ENCODE assay signal across 10 cellular contexts in the genomic region with DNA sequence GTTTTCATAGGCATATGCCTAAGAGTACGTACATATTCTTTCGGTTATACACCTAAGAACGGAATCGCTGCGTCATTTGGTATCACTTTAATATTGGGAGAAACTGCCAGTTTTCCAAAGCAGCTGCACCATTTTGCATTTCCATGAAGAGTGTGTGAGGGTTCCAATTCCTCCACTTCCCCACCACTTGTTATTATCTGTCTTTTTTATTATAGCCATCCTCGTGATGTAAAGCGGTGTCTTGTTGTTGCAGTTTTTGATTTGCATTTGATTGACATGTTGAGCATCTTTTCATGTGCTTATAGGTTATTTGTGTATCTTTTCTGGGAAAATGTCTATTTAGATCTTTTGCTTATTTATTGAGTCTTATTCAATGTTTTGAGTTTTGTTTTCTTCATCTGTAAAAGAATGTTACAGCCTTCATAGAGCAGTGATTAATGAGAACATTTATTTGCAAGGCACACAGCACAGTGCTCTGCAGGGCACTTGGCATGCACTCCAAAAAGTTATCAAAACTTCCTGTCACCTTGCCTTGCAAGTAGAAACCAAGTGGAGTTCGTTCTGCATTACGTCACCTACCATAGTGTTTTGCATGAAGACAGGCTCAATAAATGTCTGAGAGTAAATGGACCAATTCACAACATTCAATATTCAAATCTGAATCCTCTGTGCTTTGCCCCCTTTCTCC. TPM values are rescaled to one million over a fixed set of nuclear protein-coding genes. Genes with fewer than 3 reads are reported as not detected.
A peak's percentile ranks its signal among the peaks of the same experiment; 100 is the strongest.
DNase-seq lines count a peak whose midpoint lies in the region; ATAC-seq, FAIRE-seq and TF ChIP-seq lines count a peak whose summit lies in the region.
"Had no signal": no experiment of that assay in that cellular context is flagged by ENCODE, and none has a peak within 500 bp of the region (broad histone marks: within the 10 kb centered on the region; RNA-seq: fewer than 3 reads in every experiment).

No MANE protein-coding gene starts in this region.

- H3K4me2 ChIP-seq in OCI-LY7 (ENCODE audit: low read length) (0 out of 2 replicates have a peak overlapping the region, but pooled peaks have one; percentile 66), H1 (ENCODE audit: insufficient read depth in 1 of 2, low read depth in 2 of 2, low read length in 2 of 2) (peak overlapping the region; percentile 88; a peak in 1 of 4 replicates)

- H2AK5ac ChIP-seq in H1 (ENCODE audit: low read depth, low read length): no peak overlapping the region

- H3K36me3 ChIP-seq in OCI-LY7 (ENCODE audit: insufficient read depth, low read length) (no peaks in the 10 kb centered on the region), H1 (ENCODE audit: control insufficient read depth in 2 of 4, insufficient read depth in 4 of 4, low read length in 3 of 4) (no peaks in the 10 kb centered on the region)

- H3K18ac ChIP-seq in H1 (ENCODE audit: extremely low read depth, low read length): no peak overlapping the region

- TF ChIP-seq POLR2A in H1 (IDR thresholded peaks at IDR 0.05; ENCODE audit: control extremely low read depth in 1 of 2, low read depth in 2 of 2, low read length in 2 of 2): no peak

- no peak overlapping the region for H2BK20ac ChIP-seq in H1 (ENCODE audit: low read length)

- POLR2A ChIA-PET in OCI-LY7 (lab: Charles Lee): no interaction called here
- POLR2A ChIA-PET in H1 (lab: Charles Lee; ENCODE audit: partially characterized antibody): interaction anchor here (0.7 to 2.1 kb wide), 3 partner anchors 8 to 68 kb away, joined by 3 to 13 read pairs (median 11); a partner anchor contains a TSS

- TF ChIP-seq CTCF in GM13976 (IDR thresholded peaks at IDR 0.05; ENCODE audit: borderline replicate concordance, control extremely low read depth, extremely low read depth, insufficient read depth, missing control alignments): no peak
- TF ChIP-seq CTCF in OCI-LY7 (conservative IDR thresholded peaks at IDR 0.05; ENCODE audit: low read length): no peak
- no peak for TF ChIP-seq CTCF in H1 (IDR thresholded peaks at IDR 0.05; ENCODE audit: control extremely low read depth in 1 of 3, insufficient read depth in 1 of 3, low read depth in 1 of 3, low read length in 3 of 3)
- no peak for TF ChIP-seq CTCF in neural crest cell (conservative IDR thresholded peaks at IDR 0.05)

- H2BK12ac ChIP-seq in H1 (ENCODE audit: low read depth, low read length): no peak overlapping the region

- H2BK15ac ChIP-seq in H1 (ENCODE audit: low read length): no peak overlapping the region

- H3K9me3 ChIP-seq in OCI-LY7 (ENCODE audit: low read length) (peaks cover 7% of the 10 kb centered on the region; the same call in 1 of the 2 replicates), H1 (ENCODE audit: insufficient read depth in 2 of 2, low read depth in 1 of 2, low read length in 1 of 2) (no peaks in the 10 kb centered on the region)

- in situ Hi-C loops in GM13976 (cut with MboI; ENCODE audit: low sequenced_read_pairs, unreplicated experiment): no loop called here

- H3K23ac ChIP-seq in H1 (ENCODE audit: insufficient read length): no peak overlapping the region

- intact Hi-C loops in OCI-LY7 (cut with micrococcal nuclease; ENCODE audit: unreplicated experiment): loop anchor here (5.0 kb wide), 1 partner anchor 113 kb away; no protein-coding TSS in a partner anchor

- no peak for ATAC-seq in HG03159 (IDR thresholded peaks at IDR 0.05; ENCODE audit: unreplicated experiment)

- H3K9me3 Mint-ChIP-seq in neural crest cell: peaks cover 4% of the 10 kb centered on the region

- no peak overlapping the region for H4K5ac ChIP-seq in H1 (ENCODE audit: insufficient read length, low read depth, low read length)

- H3K23me2 ChIP-seq in H1 (ENCODE audit: low read depth, low read length): peaks cover 10% of the 10 kb centered on the region

- H3K27me3 Mint-ChIP-seq in neural crest cell (ENCODE audit: low read depth): no peaks in the 10 kb centered on the region

- no peak overlapping the region for H3K27ac ChIP-seq in OCI-LY7 (ENCODE audit: low read depth, low read length, poor library complexity, severe bottlenecking)
- no peak overlapping the region for H3K27ac ChIP-seq in H1 (ENCODE audit: low read depth, low read length)

- peaks cover 5% of the 10 kb centered on the region; the same call in 1 of the 2 replicates for H3K79me2 ChIP-seq in OCI-LY7 (ENCODE audit: insufficient read depth, low read depth, low read length)
- no peaks in the 10 kb centered on the region for H3K79me2 ChIP-seq in H1 (ENCODE audit: control insufficient read depth in 1 of 2, insufficient read depth in 2 of 2, low read length in 2 of 2)

- TF ChIP-seq EP300 in H1 (IDR thresholded peaks at IDR 0.05; ENCODE audit: borderline replicate concordance in 1 of 2, low read depth in 2 of 2, low read length in 2 of 2): no peak

- H3K36me3 Mint-ChIP-seq in neural crest cell (ENCODE audit: low read depth): no peaks in the 10 kb centered on the region

- WGBS in H1 (ENCODE audit: extremely low coverage in 1 of 2, insufficient coverage in 1 of 2, insufficient read length in 1 of 2, insufficient replicate concordance in 2 of 2, low coverage in 1 of 2, low lambda C conversion rate in 2 of 2, missing lambda C conversion rate in 1 of 2), 2 experiments: 93% methylated on average over 9 of the region's 9 CpGs; no CpG with 5 or more reads in 1 of the 2 experiments

- no peak overlapping the region for H4K91ac ChIP-seq in H1 (replicated peaks; ENCODE audit: insufficient read length, low read length)

- FAIRE-seq in H1 (lab: Jason Lieb, UNC): no peak

- no peak overlapping the region for H3K9ac ChIP-seq in H1 (replicated peaks in 1 of 4; ENCODE audit: extremely low read depth in 1 of 4, low read depth in 3 of 4, low read length in 3 of 4)

- H3K56ac ChIP-seq in H1 (replicated peaks; ENCODE audit: insufficient read length, low read depth, low read length): no peak overlapping the region

- TF ChIP-seq RAD21 in H1 (IDR thresholded peaks at IDR 0.05 in 1 of 2, conservative IDR thresholded peaks at IDR 0.05 in 1 of 2; ENCODE audit: low read depth in 2 of 2, low read length in 2 of 2): no peak

- H2BK5ac ChIP-seq in H1 (ENCODE audit: low read depth, low read length): no peak overlapping the region

- no peak overlapping the region for H4K8ac ChIP-seq in H1 (ENCODE audit: extremely low read depth, insufficient read depth, low read length)

- no peak overlapping the region for H3K27ac Mint-ChIP-seq in neural crest cell (ENCODE audit: unreplicated experiment)

- H4K20me1 ChIP-seq in OCI-LY7 (ENCODE audit: insufficient read depth, low read length) (no peaks in the 10 kb centered on the region), H1 (replicated peaks in 1 of 2; ENCODE audit: control insufficient read depth in 1 of 2, insufficient read depth in 2 of 2, low read length in 2 of 2) (no peaks in the 10 kb centered on the region)

- peaks cover 28% of the 10 kb centered on the region for H3K4me1 Mint-ChIP-seq in neural crest cell

- no peak overlapping the region for H3K4ac ChIP-seq in H1 (replicated peaks; ENCODE audit: insufficient read length, low read depth, low read length)

- H2BK120ac ChIP-seq in H1 (replicated peaks; ENCODE audit: low read depth, low read length): no peak overlapping the region

- DNase-seq in GM13976 (ENCODE audit: low spot score): peak; percentile 4
- DNase-seq in OCI-LY7 (ENCODE audit: low spot score): no peak
- no peak for DNase-seq in H1 (ENCODE audit: low read depth in 1 of 2, low spot score in 2 of 2)
- DNase-seq in neural crest cell (ENCODE audit: low read depth, low spot score): no peak
- no peak for DNase-seq in HK-2 (ENCODE audit: unreplicated experiment)
- no peak for DNase-seq in AG08396 (ENCODE audit: low spot score)
- DNase-seq in nucleus accumbens (lab: John Stamatoyannopoulos, UW): no peak
- DNase-seq: activated CD4-positive, CD25-positive, alpha-beta regulatory T cell had no signal

- H3K4me3 Mint-ChIP-seq in neural crest cell: peak overlapping the region; percentile 91

- no peaks in the 10 kb centered on the region for H3K27me3 ChIP-seq in H1 (replicated peaks in 1 of 4; ENCODE audit: control insufficient read depth in 3 of 4, extremely low read depth in 1 of 4, insufficient read depth in 3 of 4, low read length in 3 of 4)

- peaks cover 25% of the 10 kb centered on the region for H3K4me1 ChIP-seq in OCI-LY7 (ENCODE audit: insufficient read depth, low read length, poor library complexity, severe bottlenecking)
- H3K4me1 ChIP-seq in H1 (replicated peaks in 1 of 4; ENCODE audit: control insufficient read depth in 3 of 4, insufficient read depth in 4 of 4, low read length in 3 of 4): peaks cover 3 to 10% (median 8%) of the 10 kb centered on the region in 4 experiments

- H2AFZ ChIP-seq in OCI-LY7 (ENCODE audit: low read length) (peak overlapping the region; percentile 94; the same call in 1 of the 2 replicates), H1 (ENCODE audit: low read length) (0 out of 2 replicates have a peak overlapping the region, but pooled peaks have one; percentile 36)

- no TSS peak for BruUV-seq in OCI-LY7 (replicated peaks; lab: Mats Ljungman, UMichigan)

- CTCF ChIA-PET in OCI-LY7 (lab: Charles Lee; ENCODE audit: unreplicated experiment) (no interaction called here), H1 (lab: Charles Lee; ENCODE audit: partially characterized antibody) (interaction anchor here (0.6 to 3.6 kb wide), 5 partner anchors 12 to 563 kb away, joined by 3 to 43 read pairs (median 5); no protein-coding TSS in a partner anchor)

- H3K79me1 ChIP-seq in H1 (ENCODE audit: low read depth, low read length): no peaks in the 10 kb centered on the region

- H3K9me2 ChIP-seq in OCI-LY7 (ENCODE audit: insufficient read depth, low read length): no peaks in the 10 kb centered on the region

- H3K4me3 ChIP-seq in OCI-LY7 (ENCODE audit: low read depth, low read length, poor library complexity, severe bottlenecking) (no peak overlapping the region), H1 (ENCODE audit: extremely low read depth in 1 of 4, insufficient read depth in 2 of 4, low read depth in 3 of 4, low read length in 4 of 4) (no peak overlapping the region)

- no peak overlapping the region for H3K14ac ChIP-seq in H1 (ENCODE audit: insufficient read length)

RNA-seq across cellular contexts. Expression of a gene that starts 26.6 kb away (rescaled TPM):
- not detected in 2 replicates for total RNA-seq in OCI-LY7 (2014; rRNA removed; shearing (Covaris generic))
- total RNA-seq in OCI-LY7 (2022) (not detected in 2 replicates), neural crest cell (not detected in 2 replicates)
- not detected in 2 replicates for total RNA-seq in H1 (2021; fragmentation: NEBNext Ultra II Directional; extraction: Animal tissue kit (Norgen Biotek cat#: 25700))
- not detected in 2 replicates for polyA plus RNA-seq in H1 (2011; rRNA removed)
- not detected for polyA plus RNA-seq in H1 (2011; cell fraction: cytosol; rRNA removed)
- polyA plus RNA-seq in H1 (2011; cell fraction: nucleus; rRNA removed): not detected
- polyA plus RNA-seq in H1 (2012, experiment 1 of 2): not detected in 4 replicates
- polyA plus RNA-seq in H1 (2012, experiment 2 of 2): not detected
- not detected for polyA plus RNA-seq in H1 (2013, experiment 1 of 2)
- polyA plus RNA-seq in H1 (2013, experiment 2 of 2): not detected
- polyA minus RNA-seq in H1 (2011; rRNA and poly(A)+ RNA removed): not detected in 2 replicates
- not detected for polyA minus RNA-seq in H1 (2011; cell fraction: cytosol; rRNA and poly(A)+ RNA removed)
- not detected for polyA minus RNA-seq in H1 (2011; cell fraction: nucleus; rRNA and poly(A)+ RNA removed)
- total RNA-seq: LHCN-M2 had no signal

RNA-seq across cellular contexts. Expression of a gene that starts 40.6 kb away (rescaled TPM):
- total RNA-seq in OCI-LY7 (2014; rRNA removed; shearing (Covaris generic)): 1.1 and 1.6 TPM in 2 replicates
- total RNA-seq in OCI-LY7 (2022): 4.9 and 5.3 TPM in 2 replicates
- 21.3 and 26.6 TPM in 2 replicates for total RNA-seq in H1 (2021; fragmentation: NEBNext Ultra II Directional; extraction: Animal tissue kit (Norgen Biotek cat#: 25700))
- polyA plus RNA-seq in H1 (2011; rRNA removed): 12.8 and 17.8 TPM in 2 replicates
- 19.7 TPM for polyA plus RNA-seq in H1 (2011; cell fraction: cytosol; rRNA removed)
- polyA plus RNA-seq in H1 (2011; cell fraction: nucleus; rRNA removed): 15.7 TPM
- 22.5 to 26.9 TPM (median 24.9 TPM) in 4 replicates for polyA plus RNA-seq in H1 (2012, experiment 1 of 2)
- 28.3 TPM for polyA plus RNA-seq in H1 (2012, experiment 2 of 2)
- polyA plus RNA-seq in H1 (2013, experiment 1 of 2): 26.7 TPM
- polyA plus RNA-seq in H1 (2013, experiment 2 of 2): 34.1 TPM
- 13.7 and 15.2 TPM in 2 replicates for polyA minus RNA-seq in H1 (2011; rRNA and poly(A)+ RNA removed)
- 9.0 TPM for polyA minus RNA-seq in H1 (2011; cell fraction: cytosol; rRNA and poly(A)+ RNA removed)
- 6.9 TPM for polyA minus RNA-seq in H1 (2011; cell fraction: nucleus; rRNA and poly(A)+ RNA removed)
- 46.1 and 54.0 TPM in 2 replicates for total RNA-seq in neural crest cell

RNA-seq across cellular contexts. Expression of a gene that starts 56.2 kb away (rescaled TPM):
- 39.9 and 41.2 TPM in 2 replicates for total RNA-seq in OCI-LY7 (2014; rRNA removed; shearing (Covaris generic))
- 46.0 and 71.2 TPM in 2 replicates for total RNA-seq in OCI-LY7 (2022)
- total RNA-seq in H1 (2021; fragmentation: NEBNext Ultra II Directional; extraction: Animal tissue kit (Norgen Biotek cat#: 25700)): 18.6 and 22.2 TPM in 2 replicates
- 8.6 and 10.6 TPM in 2 replicates for polyA plus RNA-seq in H1 (2011; rRNA removed)
- 9.9 TPM for polyA plus RNA-seq in H1 (2011; cell fraction: cytosol; rRNA removed)
- 11.7 TPM for polyA plus RNA-seq in H1 (2011; cell fraction: nucleus; rRNA removed)
- polyA plus RNA-seq in H1 (2012, experiment 1 of 2): 18.3 to 22.2 TPM (median 19.1 TPM) in 4 replicates
- 9.1 TPM for polyA plus RNA-seq in H1 (2012, experiment 2 of 2)
- 10.0 TPM for polyA plus RNA-seq in H1 (2013, experiment 1 of 2)
- polyA plus RNA-seq in H1 (2013, experiment 2 of 2): 8.7 TPM
- polyA minus RNA-seq in H1 (2011; rRNA and poly(A)+ RNA removed): 3.1 and 5.3 TPM in 2 replicates
- 5.8 TPM for polyA minus RNA-seq in H1 (2011; cell fraction: cytosol; rRNA and poly(A)+ RNA removed)
- polyA minus RNA-seq in H1 (2011; cell fraction: nucleus; rRNA and poly(A)+ RNA removed): 6.7 TPM
- 25.1 and 29.0 TPM in 2 replicates for total RNA-seq in neural crest cell

RNA-seq across cellular contexts. Expression of a gene that starts 56.5 kb away (rescaled TPM):
- 91.8 and 93.7 TPM in 2 replicates for total RNA-seq in OCI-LY7 (2014; rRNA removed; shearing (Covaris generic))
- 82.7 and 102 TPM in 2 replicates for total RNA-seq in OCI-LY7 (2022)
- total RNA-seq in H1 (2021; fragmentation: NEBNext Ultra II Directional; extraction: Animal tissue kit (Norgen Biotek cat#: 25700)): 36.1 and 36.2 TPM in 2 replicates
- 41.3 and 60.2 TPM in 2 replicates for polyA plus RNA-seq in H1 (2011; rRNA removed)
- polyA plus RNA-seq in H1 (2011; cell fraction: cytosol; rRNA removed): 51.3 TPM
- 40.3 TPM for polyA plus RNA-seq in H1 (2011; cell fraction: nucleus; rRNA removed)
- 36.4 to 47.2 TPM (median 43.1 TPM) in 4 replicates for polyA plus RNA-seq in H1 (2012, experiment 1 of 2)
- 34.6 TPM for polyA plus RNA-seq in H1 (2012, experiment 2 of 2)
- polyA plus RNA-seq in H1 (2013, experiment 1 of 2): 40.2 TPM
- polyA plus RNA-seq in H1 (2013, experiment 2 of 2): 38.5 TPM
- polyA minus RNA-seq in H1 (2011; rRNA and poly(A)+ RNA removed): 25.9 and 32.3 TPM in 2 replicates
- 11.8 TPM for polyA minus RNA-seq in H1 (2011; cell fraction: cytosol; rRNA and poly(A)+ RNA removed)
- 16.5 TPM for polyA minus RNA-seq in H1 (2011; cell fraction: nucleus; rRNA and poly(A)+ RNA removed)
- total RNA-seq in neural crest cell: 28.7 and 32.3 TPM in 2 replicates
